Comparison of ENCODE assay signal across 27 cellular contexts in the genomic region with DNA sequence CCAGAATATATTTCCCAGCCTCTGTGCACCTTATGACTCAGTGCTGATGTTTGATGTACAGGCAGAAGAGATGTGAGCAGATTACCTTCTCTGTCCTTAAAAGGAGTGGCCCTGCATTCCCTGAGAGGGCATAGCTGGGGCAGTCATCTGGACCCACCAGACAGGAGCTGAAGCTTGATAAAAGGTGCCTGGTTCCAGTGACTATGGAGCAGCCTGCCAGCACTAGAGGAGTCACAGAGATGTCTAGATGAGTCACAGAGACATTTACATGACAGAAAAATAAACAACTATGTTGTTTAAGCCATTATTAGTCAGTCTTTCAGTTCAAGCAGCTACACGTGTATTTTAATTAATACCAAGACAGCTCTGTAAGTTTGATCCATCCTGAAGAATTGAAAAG.
"Had no signal": no experiment of that assay in that cellular context is flagged by ENCODE, and none has a peak within 500 bp of the region (broad histone marks: within the 10 kb centered on the region; RNA-seq: fewer than 3 reads in every experiment).

No MANE protein-coding gene starts in this region.

- H3K36me3 ChIP-seq: neutrophil, thoracic aorta, uterus, WERI-Rb-1 had no signal

- FAIRE-seq: colon, endometrium, frontal cortex, islet of Langerhans, TTC549 had no signal

- H3K4me1 ChIP-seq: uterus had no signal

- H3K9me3 ChIP-seq: mucosa of descending colon, neutrophil, thoracic aorta, uterus had no signal

- H3K27ac ChIP-seq: neutrophil, thoracic aorta, uterus, WERI-Rb-1 had no signal

- DNase-seq: activated CD4-positive, alpha-beta T cell treated with anti-CD3 and anti-CD28 coated beads for 48 hours; activated CD4-positive, alpha-beta T cell treated with anti-CD3 and anti-CD28 coated beads, Interleukin-2, amount 50 U/mL, for 48 hours; activated CD8-positive, alpha-beta memory T cell treated with anti-CD3 and anti-CD28 coated beads for 24 hours; activated effector memory CD4-positive, alpha-beta T cell treated with Interleukin-2 at 50 U/mL for 16 hours; activated naive CD4-positive, alpha-beta T cell treated with Interleukin-2 at 50 U/mL for 16 hours; anterior cingulate cortex; effector CD8-positive, alpha-beta T cell; erythroblast; left colon; mesendoderm; mucosa of descending colon; retina; stimulated activated CD4-positive, alpha-beta T cell treated with anti-CD3 and anti-CD28 coated beads, Interleukin-4, amount 100 ng/mL, for 24 hours; SW 1271; T-helper 9 cell; uterus; WERI-Rb-1 had no signal

- ATAC-seq: activated CD4-positive, CD25-positive, alpha-beta regulatory T cell treated with anti-CD3 and anti-CD28 coated beads, Interleukin-2, amount 50 U/mL, for 24 hours; left colon; mucosa of descending colon; sciatic nerve had no signal

- H3K4me3 ChIP-seq: mucosa of descending colon, skin epidermis, thoracic aorta, uterus had no signal

- H3K27me3 ChIP-seq: neutrophil, uterus had no signal
